9 cellular contexts compared by ENCODE assay signal in the genomic region with DNA sequence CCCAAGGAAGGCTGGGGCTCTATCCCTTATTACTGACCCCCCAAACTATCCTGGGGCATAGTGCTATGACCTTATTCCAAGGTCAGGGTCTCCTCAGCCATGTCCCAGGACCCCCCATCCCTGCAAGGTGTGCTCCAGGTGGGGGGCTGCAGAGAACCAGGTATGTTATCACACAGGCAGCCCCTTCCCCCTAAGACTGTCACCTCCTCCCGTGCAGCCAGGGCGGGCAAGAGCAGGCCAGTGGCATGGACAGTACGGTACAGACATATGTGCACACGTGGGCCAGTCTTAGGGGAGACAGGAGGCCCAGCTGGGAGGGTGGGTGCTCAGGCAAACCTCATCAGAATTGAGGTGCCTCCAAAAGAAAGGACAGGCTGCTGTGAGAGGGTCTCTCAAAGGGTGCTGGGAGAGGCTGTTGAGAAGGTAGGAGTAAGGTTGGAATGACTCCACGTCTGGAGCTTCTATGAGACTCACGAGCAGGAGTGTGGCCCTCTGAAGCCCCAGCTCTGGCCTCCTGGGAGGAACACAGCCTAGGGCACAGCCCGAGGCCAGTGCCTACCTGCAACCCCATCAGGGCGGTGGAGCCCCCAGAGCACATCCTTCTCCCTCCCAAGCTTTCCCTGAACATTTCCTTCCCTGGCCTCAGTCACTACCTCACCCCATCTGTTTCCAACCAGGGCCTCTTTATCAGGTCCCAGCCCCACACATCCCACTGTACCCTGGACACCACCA. TPM values are rescaled to one million over a fixed set of nuclear protein-coding genes. Genes with fewer than 3 reads are reported as not detected.
DNase-seq lines count a peak whose midpoint lies in the region; ATAC-seq and TF ChIP-seq lines count a peak whose summit lies in the region.
"Had no signal": no experiment of that assay in that cellular context is flagged by ENCODE, and none has a peak within 500 bp of the region (broad histone marks: within the 10 kb centered on the region; RNA-seq: fewer than 3 reads in every experiment).

No MANE protein-coding gene starts in this region.

- TF ChIP-seq CTCF in hepatocyte (IDR thresholded peaks at IDR 0.05; ENCODE audit: poor library complexity): no peak
- TF ChIP-seq CTCF in transverse colon (IDR thresholded peaks at IDR 0.05): no peak

- no peaks in the 10 kb centered on the region for H3K9me2 ChIP-seq in hepatocyte (replicated peaks; ENCODE audit: insufficient read depth)

- H3K27ac Mint-ChIP-seq in activated naive CD8-positive, alpha-beta T cell treated with anti-CD3 and anti-CD28 coated beads, Interleukin-2, amount 10 ng/mL, durations not matched to agents 7 days and 5 days: peak overlapping the region; percentile 64
- no peak overlapping the region for H3K27ac Mint-ChIP-seq in activated naive CD8-positive, alpha-beta T cell treated with anti-CD3 and anti-CD28 coated beads for 36 hours

- H3K9me3 ChIP-seq in hepatocyte (ENCODE audit: low read depth): no peaks in the 10 kb centered on the region
- H3K9me3 ChIP-seq in transverse colon: no peaks in the 10 kb centered on the region

- H3K4me3 ChIP-seq in hepatocyte (no peak overlapping the region), transverse colon (no peak overlapping the region)

- peaks cover 22% of the 10 kb centered on the region for H3K27me3 Mint-ChIP-seq in activated naive CD8-positive, alpha-beta T cell treated with anti-CD3 and anti-CD28 coated beads, Interleukin-2, amount 10 ng/mL, durations not matched to agents 7 days and 5 days
- peaks cover 33% of the 10 kb centered on the region for H3K27me3 Mint-ChIP-seq in activated naive CD8-positive, alpha-beta T cell treated with anti-CD3 and anti-CD28 coated beads for 36 hours

- H3K4me2 ChIP-seq in hepatocyte: no peak overlapping the region

- H3K27ac ChIP-seq in hepatocyte: peak overlapping the region; percentile 95
- peak overlapping the region; percentile 71 to 78 (median 73) for H3K27ac ChIP-seq in transverse colon

- intact Hi-C loops in transverse colon (cut with DNase I; ENCODE audit: low total_unique reads): no loop called here

- no peak for DNase-seq in activated naive CD8-positive, alpha-beta T cell treated with anti-CD3 and anti-CD28 coated beads, Interleukin-2, amount 10 ng/mL, durations not matched to agents 7 days and 5 days
- DNase-seq in activated naive CD8-positive, alpha-beta T cell treated with anti-CD3 and anti-CD28 coated beads for 36 hours: no peak
- no peak for DNase-seq in hepatocyte (ENCODE audit: low spot score)
- DNase-seq in transverse colon: no peak
- no peak for DNase-seq in ecto neural progenitor cell (ENCODE audit: low spot score)
- no peak for DNase-seq in epidermal melanocyte (ENCODE audit: insufficient read length, low spot score)
- DNase-seq: dermis blood vessel endothelial cell, NCI-H1092 treated with DMSO at 0.1 percent for 48 hours had no signal

- peak; percentile 16 for TF ChIP-seq POLR2A in transverse colon (IDR thresholded peaks at IDR 0.05)

- H3K36me3 ChIP-seq in hepatocyte (replicated peaks; ENCODE audit: insufficient read depth, low read depth) (no peaks in the 10 kb centered on the region), transverse colon (peaks cover 0 to 26% (median 19%) of the 10 kb centered on the region in 4 donors)

- peaks cover 4% of the 10 kb centered on the region for H3K4me1 Mint-ChIP-seq in activated naive CD8-positive, alpha-beta T cell treated with anti-CD3 and anti-CD28 coated beads, Interleukin-2, amount 10 ng/mL, durations not matched to agents 7 days and 5 days
- peaks cover 3% of the 10 kb centered on the region for H3K4me1 Mint-ChIP-seq in activated naive CD8-positive, alpha-beta T cell treated with anti-CD3 and anti-CD28 coated beads for 36 hours

- in situ Hi-C loops in transverse colon (cut with MboI; ENCODE audit: low pct_ligation_motif_present in 1 of 4, low pct_unique_long_range_greater_than_20kb in 1 of 4, low sequenced_read_pairs in 3 of 4): no loop called here

- H4K20me1 ChIP-seq in hepatocyte (ENCODE audit: insufficient read depth, poor library complexity, severe bottlenecking): no peaks in the 10 kb centered on the region

- no peak for ATAC-seq in activated naive CD8-positive, alpha-beta T cell treated with anti-CD3 and anti-CD28 coated beads, Interleukin-2, amount 10 ng/mL, durations not matched to agents 7 days and 5 days (ENCODE audit: low read depth)

- no peak for TF ChIP-seq EP300 in transverse colon (IDR thresholded peaks at IDR 0.05; ENCODE audit: low read depth)

- no peak overlapping the region for H3K4me3 Mint-ChIP-seq in activated naive CD8-positive, alpha-beta T cell treated with anti-CD3 and anti-CD28 coated beads, Interleukin-2, amount 10 ng/mL, durations not matched to agents 7 days and 5 days
- H3K4me3 Mint-ChIP-seq in activated naive CD8-positive, alpha-beta T cell treated with anti-CD3 and anti-CD28 coated beads for 36 hours: no peak overlapping the region

- no peaks in the 10 kb centered on the region for H3K9me3 Mint-ChIP-seq in activated naive CD8-positive, alpha-beta T cell treated with anti-CD3 and anti-CD28 coated beads, Interleukin-2, amount 10 ng/mL, durations not matched to agents 7 days and 5 days
- no peaks in the 10 kb centered on the region for H3K9me3 Mint-ChIP-seq in activated naive CD8-positive, alpha-beta T cell treated with anti-CD3 and anti-CD28 coated beads for 36 hours

- H3K4me1 ChIP-seq in hepatocyte (ENCODE audit: insufficient read depth) (peaks cover 46% of the 10 kb centered on the region), transverse colon (peaks cover 9 to 41% (median 24%) of the 10 kb centered on the region in 4 donors)

- WGBS in hepatocyte (ENCODE audit: low lambda C conversion rate, missing lambda C conversion rate): 88% methylated on average over 8 of the region's 8 CpGs
- WGBS in transverse colon (ENCODE audit: low coverage in 1 of 2), 2 donors: 70% methylated on average over 8 of the region's 8 CpGs; no CpG with 5 or more reads in 1 of the 2 donors

- H2AFZ ChIP-seq in hepatocyte: no peak overlapping the region

- H3K27me3 ChIP-seq in hepatocyte (no peaks in the 10 kb centered on the region), transverse colon (peaks cover 15% of the 10 kb centered on the region)

- POLR2A ChIA-PET in activated naive CD8-positive, alpha-beta T cell treated with anti-CD3 and anti-CD28 coated beads, Interleukin-2, amount 10 ng/mL, durations not matched to agents 7 days and 5 days (lab: Charles Lee): no interaction called here

- peaks cover 4% of the 10 kb centered on the region for H3K36me3 Mint-ChIP-seq in activated naive CD8-positive, alpha-beta T cell treated with anti-CD3 and anti-CD28 coated beads, Interleukin-2, amount 10 ng/mL, durations not matched to agents 7 days and 5 days
- H3K36me3 Mint-ChIP-seq in activated naive CD8-positive, alpha-beta T cell treated with anti-CD3 and anti-CD28 coated beads for 36 hours: no peaks in the 10 kb centered on the region

- no peaks in the 10 kb centered on the region for H3K79me2 ChIP-seq in hepatocyte

RNA-seq across cellular contexts. Expression of gene COL7A1, which starts 1.7 kb away (rescaled TPM):
- 1 to 10 TPM; 1.0 to 1.6 TPM for total RNA-seq in activated naive CD8-positive, alpha-beta T cell treated with anti-CD3 and anti-CD28 coated beads, Interleukin-2, amount 10 ng/mL, durations not matched to agents 7 days and 5 days
- 1 to 10 TPM; 1.4 to 1.8 TPM for total RNA-seq in activated naive CD8-positive, alpha-beta T cell treated with anti-CD3 and anti-CD28 coated beads for 36 hours
- total RNA-seq in hepatocyte: 5.7 and 17.4 TPM in 2 replicates
- polyA plus RNA-seq in hepatocyte: 19.6 and 24.7 TPM in 2 replicates
- total RNA-seq in transverse colon: 10 to 100 TPM in 2 of 4 donors, 1 to 10 TPM in 2; 4.8 to 19.1 (median 12.9) TPM

RNA-seq across cellular contexts. Expression of gene UQCRC1, which starts 12.6 kb away (rescaled TPM):
- total RNA-seq in activated naive CD8-positive, alpha-beta T cell treated with anti-CD3 and anti-CD28 coated beads, Interleukin-2, amount 10 ng/mL, durations not matched to agents 7 days and 5 days: 100 to 1,000 TPM; 144 to 148 TPM
- 100 to 1,000 TPM; 193 to 209 TPM for total RNA-seq in activated naive CD8-positive, alpha-beta T cell treated with anti-CD3 and anti-CD28 coated beads for 36 hours
- total RNA-seq in hepatocyte: 308 and 352 TPM in 2 replicates
- 405 and 411 TPM in 2 replicates for polyA plus RNA-seq in hepatocyte
- 100 to 1,000 TPM; 579 to 974 (median 655) TPM for total RNA-seq in transverse colon

RNA-seq across cellular contexts. Expression of gene TMEM89, which starts 24.7 kb away (rescaled TPM):
- total RNA-seq in activated naive CD8-positive, alpha-beta T cell treated with anti-CD3 and anti-CD28 coated beads, Interleukin-2, amount 10 ng/mL, durations not matched to agents 7 days and 5 days: not detected
- total RNA-seq in activated naive CD8-positive, alpha-beta T cell treated with anti-CD3 and anti-CD28 coated beads for 36 hours: not detected
- total RNA-seq in hepatocyte: not detected in 2 replicates
- polyA plus RNA-seq in hepatocyte: not detected in 2 replicates
- total RNA-seq in transverse colon: 10 to 100 TPM in 1 of 4 donors, not detected in 3; 13.1 TPM
- total RNA-seq: dermis blood vessel endothelial cell, G401 had no signal

RNA-seq across cellular contexts. Expression of gene UCN2, which starts 33.3 kb away (rescaled TPM):
- not detected for total RNA-seq in activated naive CD8-positive, alpha-beta T cell treated with anti-CD3 and anti-CD28 coated beads, Interleukin-2, amount 10 ng/mL, durations not matched to agents 7 days and 5 days
- not detected for total RNA-seq in activated naive CD8-positive, alpha-beta T cell treated with anti-CD3 and anti-CD28 coated beads for 36 hours
- total RNA-seq in hepatocyte: 0.08 and 0.30 TPM in 2 replicates
- polyA plus RNA-seq in hepatocyte: 1.1 and 1.5 TPM in 2 replicates
- not detected for total RNA-seq in transverse colon
- total RNA-seq: dermis blood vessel endothelial cell, G401 had no signal

RNA-seq across cellular contexts. Expression of gene SLC26A6, which starts 38.4 kb away (rescaled TPM):
- total RNA-seq in activated naive CD8-positive, alpha-beta T cell treated with anti-CD3 and anti-CD28 coated beads, Interleukin-2, amount 10 ng/mL, durations not matched to agents 7 days and 5 days: 10 to 100 TPM; 54.4 to 54.7 TPM
- total RNA-seq in activated naive CD8-positive, alpha-beta T cell treated with anti-CD3 and anti-CD28 coated beads for 36 hours: 10 to 100 TPM; 16.6 to 18.4 TPM
- total RNA-seq in hepatocyte (42.0 and 56.6 TPM in 2 replicates), transverse colon (100 to 1,000 TPM; 134 to 282 (median 193) TPM)
- polyA plus RNA-seq in hepatocyte: 53.7 and 60.9 TPM in 2 replicates
